ENCODE assay signal across 15 cellular contexts in genomic region chr6:22925920-22926587, GRCh38.
DNase-seq lines count a peak whose midpoint lies in the region; ATAC-seq and TF ChIP-seq lines count a peak whose summit lies in the region.
"Had no signal": no experiment of that assay in that cellular context is flagged by ENCODE, and none has a peak within 500 bp of the region (broad histone marks: within the 10 kb centered on the region; RNA-seq: fewer than 3 reads in every experiment).

No MANE protein-coding gene starts in this region.

- TF ChIP-seq CTCF in fibroblast of the aortic adventitia (IDR thresholded peaks at IDR 0.05; ENCODE audit: insufficient read depth, low read length) (no peak), psoas muscle (IDR thresholded peaks at IDR 0.05) (no peak)

- intact Hi-C loops in psoas muscle (cut with DNase I) (no loop called here), head of caudate nucleus (cut with DNase I) (no loop called here)

- H3K4me3 ChIP-seq in fibroblast of the aortic adventitia (ENCODE audit: low read depth, low read length) (no peak overlapping the region), psoas muscle (no peak overlapping the region)
- H3K4me3 ChIP-seq: K562 had no signal

- 57 to 66% (median 59%) methylated on average over 3 of the region's 3 CpGs for WGBS in psoas muscle, 3 donors

- H3K36me3 ChIP-seq in psoas muscle (ENCODE audit: insufficient read depth in 1 of 2, low read depth in 1 of 2): no peaks in the 10 kb centered on the region

- DNase-seq in NCI-H2171 treated with DMSO at 0.1 percent for 48 hours (lab: John Stamatoyannopoulos, UW) (peak; percentile 31), NCI-H2171 (lab: John Stamatoyannopoulos, UW) (no peak), NCI-H146 treated with DMSO at 0.1 percent for 48 hours (lab: John Stamatoyannopoulos, UW; ENCODE audit: unreplicated experiment) (peak; percentile 36), fibroblast of the aortic adventitia (ENCODE audit: low read depth) (peak; percentile 3), psoas muscle (no peak), COR-L47 (lab: John Stamatoyannopoulos, UW) (no peak), NCI-H510A (lab: John Stamatoyannopoulos, UW) (no peak), head of caudate nucleus (no peak)
- DNase-seq: Calu3, NCI-H187, SHP77 treated with DMSO at 0.1 percent for 48 hours had no signal

- H3K27ac ChIP-seq in psoas muscle: peak overlapping the region; percentile 6
- H3K27ac ChIP-seq: 22Rv1, C4-2B had no signal

- no peak for ATAC-seq in psoas muscle
- ATAC-seq: HCT116, K562 had no signal

- H3K9me3 ChIP-seq in psoas muscle: no peaks in the 10 kb centered on the region

- no peaks in the 10 kb centered on the region for H3K27me3 ChIP-seq in psoas muscle (ENCODE audit: insufficient read depth in 3 of 3, low read length in 2 of 3)

- H3K4me1 ChIP-seq in psoas muscle: no peaks in the 10 kb centered on the region

Comparison
In these comparisons a context has a peak if more than half of its experiments do, and no peak if none do; other contexts are left out.
1. DNase-seq: peak in NCI-H2171 treated with DMSO at 0.1 percent for 48 hours (single experiment), NCI-H146 treated with DMSO at 0.1 percent for 48 hours (single experiment) and fibroblast of the aortic adventitia (single experiment); none in NCI-H2171 (single experiment), psoas muscle (0 of 2), COR-L47 (single experiment), NCI-H510A (single experiment) and head of caudate nucleus (0 of 42).